Comparison of ENCODE assay signal across 17 cellular contexts in genomic region chr22:50438305-50439275, GRCh38. TPM values are rescaled to one million over a fixed set of nuclear protein-coding genes. Genes with fewer than 3 reads are reported as not detected.
DNase-seq lines count a peak whose midpoint lies in the region; ATAC-seq and TF ChIP-seq lines count a peak whose summit lies in the region.
"Had no signal": no experiment of that assay in that cellular context is flagged by ENCODE, and none has a peak within 500 bp of the region (broad histone marks: within the 10 kb centered on the region; RNA-seq: fewer than 3 reads in every experiment).

No MANE protein-coding gene starts in this region.

- H2BK120ac ChIP-seq in mesenchymal stem cell (ENCODE audit: low read depth, low read length), result no peak overlapping the region

- no peaks in the 10 kb centered on the region for H3K9me3 ChIP-seq in mesenchymal stem cell (ENCODE audit: control insufficient read depth, low read length)

- no peaks in the 10 kb centered on the region for H3K27me3 ChIP-seq in mesenchymal stem cell (ENCODE audit: control insufficient read depth in 1 of 2, insufficient read depth in 1 of 2, low read length in 2 of 2)

- intact Hi-C loops in Right ventricle myocardium inferior (cut with DNase I), result no loop called here
- intact Hi-C loops in cardiac septum (cut with DNase I), result no loop called here
- intact Hi-C loops in natural killer cell (cut with micrococcal nuclease), result no loop called here

- H3K27ac ChIP-seq in angular gyrus (ENCODE audit: low read depth, low read length) (peak overlapping the region; percentile 29), mesenchymal stem cell (ENCODE audit: low read length, poor library complexity, severe bottlenecking) (no peak overlapping the region)

- H3K9me3 Mint-ChIP-seq in natural killer cell, result no peaks in the 10 kb centered on the region
- H3K9me3 Mint-ChIP-seq: CD8-positive, alpha-beta memory T cell; GM23338 had no signal

- H3K18ac ChIP-seq in mesenchymal stem cell (ENCODE audit: low read depth in 1 of 2, low read length in 2 of 2), result no peak overlapping the region

- no peak overlapping the region for H3K14ac ChIP-seq in mesenchymal stem cell (ENCODE audit: low read length in 2 of 2)

- H2AFZ ChIP-seq in mesenchymal stem cell (ENCODE audit: low read depth, low read length), result no peak overlapping the region
- H2AFZ ChIP-seq: GM23338 had no signal

- peaks cover 5% of the 10 kb centered on the region for H3K79me1 ChIP-seq in mesenchymal stem cell (replicated peaks; ENCODE audit: low read length, poor library complexity, severe bottlenecking)

- 95% methylated on average over 33 of the region's 34 CpGs for WGBS in mesenchymal stem cell

- peaks cover 6 to 18% of the 10 kb centered on the region in 2 donors for H3K4me1 Mint-ChIP-seq in natural killer cell

- ATAC-seq in Right ventricle myocardium inferior (no peak), HG03196 (IDR thresholded peaks at IDR 0.05; ENCODE audit: unreplicated experiment) (no peak), natural killer cell (no peak)
- ATAC-seq: GM23338 had no signal

- H3K27ac Mint-ChIP-seq in natural killer cell, result no peak overlapping the region
- H3K27ac Mint-ChIP-seq: GM23338 had no signal

- H3K4ac ChIP-seq in mesenchymal stem cell (ENCODE audit: low read depth in 1 of 2, low read length in 2 of 2), result no peak overlapping the region

- no peak overlapping the region for H3K9ac ChIP-seq in mesenchymal stem cell (ENCODE audit: low read length)

- H2BK5ac ChIP-seq in mesenchymal stem cell (ENCODE audit: low read depth, low read length, poor library complexity, severe bottlenecking), result no peak overlapping the region

- H3K36me3 ChIP-seq in mesenchymal stem cell (ENCODE audit: control insufficient read depth in 1 of 2, insufficient read depth in 2 of 2, low read depth in 1 of 2, low read length in 2 of 2), result peaks cover 77 to 84% of the 10 kb centered on the region in 2 experiments

- no peak overlapping the region for H3K4me3 ChIP-seq in mesenchymal stem cell (ENCODE audit: insufficient read depth in 1 of 2, low read depth in 1 of 2, low read length in 2 of 2)
- H3K4me3 ChIP-seq: GM23338 had no signal

- H3K27me3 Mint-ChIP-seq in natural killer cell (ENCODE audit: low read depth in 2 of 2), result no peaks in the 10 kb centered on the region
- H3K27me3 Mint-ChIP-seq: CD8-positive, alpha-beta memory T cell had no signal

- no peaks in the 10 kb centered on the region for H3K36me3 Mint-ChIP-seq in natural killer cell

- no peak overlapping the region for H2AK5ac ChIP-seq in mesenchymal stem cell (ENCODE audit: low read length, severe bottlenecking)

- peak overlapping the region; percentile 64 for H4K91ac ChIP-seq in mesenchymal stem cell (ENCODE audit: low read length)

- no peak for TF ChIP-seq CTCF in natural killer cell (IDR thresholded peaks at IDR 0.05)

- no peak overlapping the region for H3K4me2 ChIP-seq in mesenchymal stem cell (ENCODE audit: low read length, poor library complexity, severe bottlenecking)
- H3K4me2 ChIP-seq: GM23338 had no signal

- no peak overlapping the region for H3K4me3 Mint-ChIP-seq in natural killer cell
- H3K4me3 Mint-ChIP-seq: CD8-positive, alpha-beta memory T cell; GM23338 had no signal

- H3K23ac ChIP-seq in mesenchymal stem cell (ENCODE audit: low read length in 2 of 2), result no peak overlapping the region

- H4K8ac ChIP-seq in mesenchymal stem cell (ENCODE audit: low read length), result no peak overlapping the region

- DNase-seq in Right ventricle myocardium inferior (ENCODE audit: missing footprints) (peak; percentile 17), cardiac septum (ENCODE audit: low spot score) (no peak), mesenchymal stem cell (no peak), natural killer cell (no peak), 8988T (no peak)
- DNase-seq: AML-193, DND-41, GDM1, MV-4-11, NCI-H1436, NCI-H2029 treated with DMSO at 0.1 percent for 48 hours, NCI-H524 had no signal

- H2BK15ac ChIP-seq in mesenchymal stem cell (ENCODE audit: low read depth, poor library complexity, severe bottlenecking), result no peak overlapping the region

- H3K4me1 ChIP-seq in mesenchymal stem cell (ENCODE audit: control insufficient read depth, insufficient read depth, low read depth, low read length), result peaks cover 6% of the 10 kb centered on the region

- no peak overlapping the region for H2BK12ac ChIP-seq in mesenchymal stem cell (ENCODE audit: low read length in 2 of 2)

RNA-seq across cellular contexts. Expression of gene SBF1, which starts 36.2 kb away (rescaled TPM):
- total RNA-seq in Right ventricle myocardium inferior (47.7 TPM), cardiac septum (63.5 TPM), natural killer cell (100 to 1,000 TPM; 235 to 284 (median 242) TPM)
- polyA plus RNA-seq in mesenchymal stem cell (2013, experiment 1 of 2), result 23.9 TPM
- 22.7 TPM for polyA plus RNA-seq in mesenchymal stem cell (2013, experiment 2 of 2)

RNA-seq across cellular contexts. Expression of gene ADM2, which starts 42.8 kb away (rescaled TPM):
- total RNA-seq in Right ventricle myocardium inferior (not detected), cardiac septum (0.13 TPM), natural killer cell (1 to 10 TPM in 2 of 3 donors, under 1 TPM in 1; 0.26 to 2.5 (median 1.5) TPM)
- polyA plus RNA-seq in mesenchymal stem cell (2013, experiment 1 of 2), result 11.3 TPM
- 10.9 TPM for polyA plus RNA-seq in mesenchymal stem cell (2013, experiment 2 of 2)

RNA-seq across cellular contexts. Expression of gene MIOX, which starts 48.1 kb away (rescaled TPM):
- total RNA-seq in Right ventricle myocardium inferior, result not detected
- total RNA-seq in cardiac septum, result not detected
- polyA plus RNA-seq in mesenchymal stem cell (2013, experiment 1 of 2), result 0.14 TPM
- polyA plus RNA-seq in mesenchymal stem cell (2013, experiment 2 of 2), result 0.16 TPM
- total RNA-seq in natural killer cell, result under 1 TPM in 1 of 3 donors, not detected in 2; 0.23 TPM
- total RNA-seq: GM23338, HT-29 had no signal
- polyA plus RNA-seq: CD8-positive, alpha-beta memory T cell; GM23338 had no signal
